Comparison of ENCODE assay signal across 19 cellular contexts in genomic region chr14:76984297-76984696, GRCh38. TPM values are rescaled to one million over a fixed set of nuclear protein-coding genes. Genes with fewer than 3 reads are reported as not detected.
DNase-seq lines count a peak whose midpoint lies in the region; ATAC-seq and TF ChIP-seq lines count a peak whose summit lies in the region.
"Had no signal": no experiment of that assay in that cellular context is flagged by ENCODE, and none has a peak within 500 bp of the region (broad histone marks: within the 10 kb centered on the region; RNA-seq: fewer than 3 reads in every experiment).

No MANE protein-coding gene starts in this region.

- H3K9me3 ChIP-seq in osteoblast (ENCODE audit: low read depth, low read length), result peaks cover 3% of the 10 kb centered on the region

- intact Hi-C loops in left cardiac atrium (cut with DNase I), result no loop called here

- H3K27me3 Mint-ChIP-seq in GM23338 (ENCODE audit: insufficient read depth, low read depth, poor library complexity), result peaks cover 16% of the 10 kb centered on the region
- H3K27me3 Mint-ChIP-seq: IgD-negative memory B cell had no signal

- H3K4me1 Mint-ChIP-seq in GM23338, result peaks cover 36% of the 10 kb centered on the region

- H3F3A ChIP-seq in GM23338 (replicated peaks; ENCODE audit: low read depth), result 0 out of 2 replicates have a peak, but pooled peaks cover 5% of the 10 kb centered on the region

- no peaks in the 10 kb centered on the region for H3K36me3 Mint-ChIP-seq in GM23338 (ENCODE audit: low read depth)
- peaks cover 11% of the 10 kb centered on the region in 2 donors for H3K36me3 Mint-ChIP-seq in activated naive CD4-positive, alpha-beta T cell treated with anti-CD3 and anti-CD28 coated beads, Interleukin-2, amount 50 U/mL, for 72 hours
- H3K36me3 Mint-ChIP-seq: IgD-negative memory B cell had no signal

- peak overlapping the region; percentile 5; the same call in 1 of the 3 replicates for H3K4me3 Mint-ChIP-seq in GM23338
- H3K4me3 Mint-ChIP-seq: IgD-negative memory B cell had no signal

- H3K79me2 ChIP-seq in GM23338 (replicated peaks; ENCODE audit: insufficient read depth) (no peaks in the 10 kb centered on the region), osteoblast (ENCODE audit: insufficient read depth, low read length) (no peaks in the 10 kb centered on the region)

- no peak for TF ChIP-seq CTCF in GM23338 (conservative IDR thresholded peaks at IDR 0.05; ENCODE audit: low read depth in 2 of 2)
- TF ChIP-seq CTCF in NB4 (IDR thresholded peaks at IDR 0.05; ENCODE audit: low read depth, low read length), result no peak
- TF ChIP-seq CTCF in osteoblast (IDR thresholded peaks at IDR 0.05; ENCODE audit: extremely low read depth, low read depth, low read length), result no peak

- H3K4me2 ChIP-seq in GM23338 (peak overlapping the region; percentile 66), osteoblast (ENCODE audit: insufficient read depth, low read length) (no peak overlapping the region)

- TF ChIP-seq POLR2A in NB4 (IDR thresholded peaks at IDR 0.05; ENCODE audit: extremely low read depth, insufficient read length), result no peak

- DNase-seq in GM23338 (ENCODE audit: low spot score) (no peak), NB4 (ENCODE audit: low read depth) (peak; percentile 37), left cardiac atrium (no peak), osteoblast (ENCODE audit: insufficient read length, low spot score, missing footprints) (no peak), kidney glomerular epithelial cell (lab: John Stamatoyannopoulos, UW) (no peak), medulla oblongata (ENCODE audit: extremely low spot score) (no peak)
- DNase-seq in activated naive CD4-positive, alpha-beta T cell treated with anti-CD3 and anti-CD28 coated beads, Interleukin-2, amount 50 U/mL, for 72 hours (ENCODE audit: low spot score in 2 of 2), result no peak
- DNase-seq in stimulated activated naive CD4-positive, alpha-beta T cell treated with Interleukin-2 at 50 U/mL for 16 hours (lab: John Stamatoyannopoulos, UW), result no peak
- DNase-seq: activated CD4-positive, alpha-beta T cell treated with anti-CD3 and anti-CD28 coated beads for 48 hours; activated effector memory CD4-positive, alpha-beta T cell treated with anti-CD3 and anti-CD28 coated beads, Interleukin-2, amount 50 U/mL, for 16 hours; activated T-cell treated with anti-CD3 and anti-CD28 coated beads, Interleukin-2, amount 50 U/mL, for 1 hour; C1 segment of cervical spinal cord; Caco-2; NCI-H2029; NCI-H2227 treated with DMSO at 0.1 percent for 48 hours; NCI-H526 treated with DMSO at 0.1 percent for 48 hours; SIG-M5; stimulated activated CD4-positive, alpha-beta T cell treated with anti-CD3 and anti-CD28 coated beads, Interleukin-2, amount 100 ng/mL, for 48 hours had no signal

- H3K36me3 ChIP-seq in GM23338 (ENCODE audit: insufficient read depth) (no peaks in the 10 kb centered on the region; the same call in 1 of the 2 replicates), osteoblast (ENCODE audit: insufficient read depth, low read length) (no peaks in the 10 kb centered on the region)

- H3K9me3 Mint-ChIP-seq in GM23338, result no peaks in the 10 kb centered on the region; the same call in 1 of the 3 replicates
- peaks cover 5 to 12% of the 10 kb centered on the region in 2 donors for H3K9me3 Mint-ChIP-seq in activated naive CD4-positive, alpha-beta T cell treated with anti-CD3 and anti-CD28 coated beads, Interleukin-2, amount 50 U/mL, for 72 hours

- H3K4me3 ChIP-seq in GM23338 (no peak overlapping the region), NB4 (ENCODE audit: low read depth, low read length) (no peak overlapping the region), osteoblast (ENCODE audit: insufficient read depth, low read length) (no peak overlapping the region)

- H3K9me2 ChIP-seq in GM23338 (ENCODE audit: insufficient read depth), result no peaks in the 10 kb centered on the region

- H3K27me3 ChIP-seq in GM23338 (ENCODE audit: insufficient read depth) (no peaks in the 10 kb centered on the region), osteoblast (ENCODE audit: insufficient read depth, low read length) (no peaks in the 10 kb centered on the region)

- H4K20me1 ChIP-seq in GM23338 (replicated peaks; ENCODE audit: insufficient read depth), result no peaks in the 10 kb centered on the region
- no peaks in the 10 kb centered on the region for H4K20me1 ChIP-seq in osteoblast (ENCODE audit: insufficient read depth, low read length)

- peaks cover 17% of the 10 kb centered on the region for H3K4me1 ChIP-seq in GM23338 (ENCODE audit: insufficient read depth)
- peaks cover 19% of the 10 kb centered on the region for H3K4me1 ChIP-seq in osteoblast (ENCODE audit: insufficient read depth, low read length)
- H3K4me1 ChIP-seq: Caco-2 had no signal

- H2AFZ ChIP-seq in GM23338 (peak overlapping the region; percentile 97), osteoblast (ENCODE audit: low read length) (peak overlapping the region; percentile 57)

- H3K27ac ChIP-seq in GM23338 (ENCODE audit: low read depth), result no peak overlapping the region
- H3K27ac ChIP-seq in osteoblast (ENCODE audit: low read depth, low read length), result no peak overlapping the region

- peak; percentile 67 for ATAC-seq in GM23338
- ATAC-seq in left cardiac atrium, result peak; percentile 45 to 60
- ATAC-seq in activated naive CD4-positive, alpha-beta T cell treated with anti-CD3 and anti-CD28 coated beads, Interleukin-2, amount 50 U/mL, for 72 hours, result no peak

- H3K27ac Mint-ChIP-seq in GM23338, result no peak overlapping the region
- H3K27ac Mint-ChIP-seq in activated naive CD4-positive, alpha-beta T cell treated with anti-CD3 and anti-CD28 coated beads, Interleukin-2, amount 50 U/mL, for 72 hours, result no peak overlapping the region

TF ChIP-seq in GM23338, 12 proteins besides CTCF, POLR2A, EP300 and RAD21:
- TF ChIP-seq POLR2AphosphoS5 (IDR thresholded peaks at IDR 0.05; ENCODE audit: low read depth) (no peak), STAT1 (IDR thresholded peaks at IDR 0.05; ENCODE audit: unreplicated experiment) (no peak), JUNB (IDR thresholded peaks at IDR 0.05; ENCODE audit: unreplicated experiment) (no peak), CREB1 (CRISPR knock-in tag; IDR thresholded peaks at IDR 0.05; ENCODE audit: low read depth) (no peak), ZNF331 (CRISPR knock-in tag; IDR thresholded peaks at IDR 0.05; ENCODE audit: low read depth) (no peak), ETS1 (IDR thresholded peaks at IDR 0.05) (no peak)
TF ChIP-seq in GM23338: peak in this region for 0.

RNA-seq across cellular contexts. Expression of gene IRF2BPL, which starts 44.2 kb away (rescaled TPM):
- 97.8 and 119 TPM in 2 replicates for total RNA-seq in GM23338 (2014; rRNA removed; shearing (Covaris generic))
- 11.2 and 13.2 TPM in 2 replicates for polyA plus RNA-seq in GM23338 (2016; fragmentation: Nextera tagmentation; extraction: Ambion mirVana)
- 10 to 100 TPM; 41.4 to 47.5 TPM for total RNA-seq in left cardiac atrium
- 19.4 and 26.4 TPM in 2 replicates for total RNA-seq in osteoblast
- 10 to 100 TPM; 26.6 to 85.4 TPM for total RNA-seq in activated naive CD4-positive, alpha-beta T cell treated with anti-CD3 and anti-CD28 coated beads, Interleukin-2, amount 50 U/mL, for 72 hours

Comparison
In these comparisons a context has a peak if more than half of its experiments do, and no peak if none do; other contexts are left out.
1. ATAC-seq: peak in GM23338 (single experiment) and left cardiac atrium (2 of 2); none in activated naive CD4-positive, alpha-beta T cell treated with anti-CD3 and anti-CD28 coated beads, Interleukin-2, amount 50 U/mL, for 72 hours (0 of 2).